In genomic region chr2:88131201-88131998, GRCh38 we compare ENCODE assay signal across 32 cellular contexts. TPM values are rescaled to one million over a fixed set of nuclear protein-coding genes. Genes with fewer than 3 reads are reported as not detected.
"Had no signal": no experiment of that assay in that cellular context is flagged by ENCODE, and none has a peak within 500 bp of the region (broad histone marks: within the 10 kb centered on the region; RNA-seq: fewer than 3 reads in every experiment).

No MANE protein-coding gene starts in this region.

- H3K9me3 Mint-ChIP-seq: central memory CD8-positive, alpha-beta T cell; immature natural killer cell; naive thymus-derived CD4-positive, alpha-beta T cell; T-cell; T-helper 2 cell treated with Interferon-gamma antibody and Interleukin-4, amounts not matched to agents 5 μg/mL and 100 μg/mL, for 36 hours had no signal

- H3K9me3 ChIP-seq: gastroesophageal sphincter, left ventricle myocardium inferior, psoas muscle, suprapubic skin, tibial artery had no signal

- H3K27me3 ChIP-seq: gastroesophageal sphincter, suprapubic skin had no signal

- H3K4me1 Mint-ChIP-seq: central memory CD8-positive, alpha-beta T cell; immature natural killer cell; T-cell had no signal

- H3K36me3 ChIP-seq: gastroesophageal sphincter, left ventricle myocardium inferior, suprapubic skin, tibial artery had no signal

- H3K36me3 Mint-ChIP-seq: activated naive CD8-positive, alpha-beta T cell; immature natural killer cell; naive thymus-derived CD4-positive, alpha-beta T cell; T-cell had no signal

- H3K4me3 ChIP-seq: gastroesophageal sphincter, left ventricle myocardium inferior, psoas muscle, suprapubic skin, tibial artery had no signal

- H3K27ac ChIP-seq: gastroesophageal sphincter, left ventricle myocardium inferior, parathyroid adenoma, psoas muscle, suprapubic skin, tibial artery had no signal

- H3K27ac Mint-ChIP-seq: activated naive CD8-positive, alpha-beta T cell; immature natural killer cell; naive thymus-derived CD4-positive, alpha-beta T cell; T-cell; T-helper 2 cell treated with Interferon-gamma antibody and Interleukin-4, amounts not matched to agents 5 μg/mL and 100 μg/mL, for 36 hours had no signal

- DNase-seq: activated CD4-positive, alpha-beta T cell treated with anti-CD3 and anti-CD28 coated beads for 48 hours; activated CD4-positive, alpha-beta T cell treated with anti-CD3 and anti-CD28 coated beads, Interleukin-2, amount 50 U/mL, for 48 hours; activated CD4-positive, CD25-positive, alpha-beta regulatory T cell; activated CD8-positive, alpha-beta memory T cell treated with anti-CD3 and anti-CD28 coated beads for 24 hours; activated effector memory CD4-positive, alpha-beta T cell treated with Interleukin-2 at 50 U/mL for 16 hours; activated naive CD4-positive, alpha-beta T cell treated with Interleukin-2 at 50 U/mL for 16 hours; anterior cingulate cortex; effector memory CD4-positive, alpha-beta T cell; hippocampal formation; immature natural killer cell; left ventricle myocardium inferior; naive thymus-derived CD4-positive, alpha-beta T cell; nucleus accumbens; psoas muscle; stimulated activated naive CD4-positive, alpha-beta T cell; T-cell; tibial artery had no signal

- H3K4me3 Mint-ChIP-seq: activated naive CD8-positive, alpha-beta T cell; central memory CD8-positive, alpha-beta T cell; immature natural killer cell; naive thymus-derived CD4-positive, alpha-beta T cell; T-cell; T-helper 2 cell treated with Interferon-gamma antibody and Interleukin-4, amounts not matched to agents 5 μg/mL and 100 μg/mL, for 36 hours had no signal

- ATAC-seq: gastroesophageal sphincter; naive thymus-derived CD4-positive, alpha-beta T cell; psoas muscle; T-cell had no signal

- H3K4me1 ChIP-seq: gastroesophageal sphincter, left ventricle myocardium inferior, parathyroid adenoma, psoas muscle, suprapubic skin, tibial artery had no signal

RNA-seq across cellular contexts. Expression of gene FABP1, which starts 3.5 kb away (rescaled TPM):
- total RNA-seq: bronchial epithelial cell; dermis microvascular lymphatic vessel endothelial cell; epithelial cell of proximal tubule; fibroblast of lung; fibroblast of villous mesenchyme; gastroesophageal sphincter; kidney epithelial cell; left ventricle myocardium inferior; lung microvascular endothelial cell; naive thymus-derived CD4-positive, alpha-beta T cell; ureter had no signal
- polyA plus RNA-seq: fibroblast of lung; immature natural killer cell; naive thymus-derived CD4-positive, alpha-beta T cell; neural cell had no signal

RNA-seq across cellular contexts. Expression of gene THNSL2, which starts 38.7 kb away (rescaled TPM):
- total RNA-seq: lung microvascular endothelial cell had no signal
